28 cellular contexts compared by ENCODE assay signal in the genomic region with DNA sequence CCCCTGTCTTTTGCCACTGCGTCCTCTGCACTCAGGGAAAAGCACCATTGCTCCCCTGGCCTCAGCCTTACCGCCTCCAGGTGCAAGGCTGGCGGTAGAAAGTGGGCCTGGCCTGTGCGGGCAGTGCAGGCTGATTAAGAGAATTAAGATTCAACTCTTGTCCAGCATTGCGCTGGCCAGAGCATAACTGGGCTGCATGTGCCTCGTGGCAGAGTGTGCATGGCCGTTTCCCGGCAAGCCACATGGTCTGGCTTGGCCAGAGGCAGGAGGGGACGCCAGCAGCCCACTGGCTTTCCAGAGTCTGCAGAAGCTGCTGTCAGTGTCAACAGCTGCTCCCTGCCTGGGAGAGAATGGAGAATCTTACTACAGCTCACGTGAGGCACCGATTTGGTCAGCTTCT. TPM values are rescaled to one million over a fixed set of nuclear protein-coding genes. Genes with fewer than 3 reads are reported as not detected.
"Had no signal": no experiment of that assay in that cellular context is flagged by ENCODE, and none has a peak within 500 bp of the region (broad histone marks: within the 10 kb centered on the region; RNA-seq: fewer than 3 reads in every experiment).

No MANE protein-coding gene starts in this region.

- H3K4me1 Mint-ChIP-seq: activated CD4-positive, alpha-beta T cell treated with anti-CD3 and anti-CD28 coated beads for 36 hours; activated naive CD4-positive, alpha-beta T cell treated with anti-CD3 and anti-CD28 coated beads, Interleukin-2, amount 10 ng/mL, durations not matched to agents 7 days and 5 days; activated naive CD8-positive, alpha-beta T cell treated with anti-CD3 and anti-CD28 coated beads, Interleukin-2, amount 10 ng/mL, durations not matched to agents 7 days and 5 days; immature natural killer cell; memory B cell; natural killer cell; neural progenitor cell had no signal

- ATAC-seq: activated CD4-positive, alpha-beta T cell treated with anti-CD3 and anti-CD28 coated beads for 36 hours; gastrocnemius medialis; natural killer cell had no signal

- H3K4me1 ChIP-seq: neural progenitor cell, suprapubic skin had no signal

- H3K27ac ChIP-seq: brain microvascular endothelial cell, coronary artery, neural progenitor cell, suprapubic skin, tibial artery had no signal

- H3K4me3 Mint-ChIP-seq: activated CD4-positive, alpha-beta T cell treated with anti-CD3 and anti-CD28 coated beads for 36 hours; activated naive CD4-positive, alpha-beta T cell treated with anti-CD3 and anti-CD28 coated beads, Interleukin-2, amount 10 ng/mL, durations not matched to agents 7 days and 5 days; activated naive CD8-positive, alpha-beta T cell treated with anti-CD3 and anti-CD28 coated beads, Interleukin-2, amount 10 ng/mL, durations not matched to agents 7 days and 5 days; activated T-helper 1 cell treated with anti-CD3 and anti-CD28 coated beads, Interleukin-12 subunit alpha, Interleukin-12 subunit beta, Interleukin-2, Interleukin-4 antibody, amounts not matched to agents 30 ng/mL and 10 ng/mL and 1 ng/mL, durations not matched to agents 14 hours and 24 hours and 36 hours; immature natural killer cell; memory B cell; natural killer cell; neural progenitor cell; T-helper 2 cell treated with Interferon-gamma antibody and Interleukin-4, amounts not matched to agents 5 μg/mL and 100 μg/mL, for 36 hours had no signal

- H3K36me3 Mint-ChIP-seq: activated naive CD4-positive, alpha-beta T cell treated with anti-CD3 and anti-CD28 coated beads, Interleukin-2, amount 10 ng/mL, durations not matched to agents 7 days and 5 days; activated naive CD8-positive, alpha-beta T cell treated with anti-CD3 and anti-CD28 coated beads, Interleukin-2, amount 10 ng/mL, durations not matched to agents 7 days and 5 days; immature natural killer cell; memory B cell; natural killer cell; neural progenitor cell had no signal

- H3K4me3 ChIP-seq: coronary artery, dorsolateral prefrontal cortex, gastrocnemius medialis, neural progenitor cell, smooth muscle cell, suprapubic skin, tibial artery had no signal

- H3K9ac ChIP-seq: neural progenitor cell had no signal

- H3K36me3 ChIP-seq: brain microvascular endothelial cell, gastrocnemius medialis, neural progenitor cell, suprapubic skin, tibial artery had no signal

- H3K27ac Mint-ChIP-seq: activated CD4-positive, alpha-beta T cell treated with anti-CD3 and anti-CD28 coated beads for 36 hours; activated naive CD4-positive, alpha-beta T cell treated with anti-CD3 and anti-CD28 coated beads, Interleukin-2, amount 10 ng/mL, durations not matched to agents 7 days and 5 days; activated naive CD8-positive, alpha-beta T cell treated with anti-CD3 and anti-CD28 coated beads, Interleukin-2, amount 10 ng/mL, durations not matched to agents 7 days and 5 days; activated T-helper 1 cell treated with anti-CD3 and anti-CD28 coated beads, Interleukin-12 subunit alpha, Interleukin-12 subunit beta, Interleukin-2, Interleukin-4 antibody, amounts not matched to agents 30 ng/mL and 10 ng/mL and 1 ng/mL, durations not matched to agents 14 hours and 24 hours and 36 hours; immature natural killer cell; memory B cell; natural killer cell; neural progenitor cell; T-helper 2 cell treated with Interferon-gamma antibody and Interleukin-4, amounts not matched to agents 5 μg/mL and 100 μg/mL, for 36 hours had no signal

- H3K9me3 ChIP-seq: gastrocnemius medialis, suprapubic skin, tibial artery had no signal

- H3K4me2 ChIP-seq: neural progenitor cell, smooth muscle cell had no signal

- DNase-seq: activated CD4-positive, alpha-beta T cell treated with anti-CD3 and anti-CD28 coated beads for 36 hours; activated CD4-positive, alpha-beta T cell treated with anti-CD3 and anti-CD28 coated beads, Interleukin-2, amount 50 U/mL, for 4 hours; activated CD4-positive, CD25-positive, alpha-beta regulatory T cell; activated CD8-positive, alpha-beta memory T cell treated with anti-CD3 and anti-CD28 coated beads for 24 hours; activated effector memory CD4-positive, alpha-beta T cell treated with anti-CD3 and anti-CD28 coated beads, Interleukin-2, amount 50 U/mL, for 16 hours; activated naive CD4-positive, alpha-beta T cell treated with anti-CD3 and anti-CD28 coated beads, Interleukin-2, amount 10 ng/mL, durations not matched to agents 7 days and 5 days; activated naive CD8-positive, alpha-beta T cell treated with anti-CD3 and anti-CD28 coated beads, Interleukin-2, amount 10 ng/mL, durations not matched to agents 7 days and 5 days; activated T-cell treated with anti-CD3 and anti-CD28 coated beads, Interleukin-2, amount 50 U/mL, for 1 hour; brain microvascular endothelial cell; effector memory CD4-positive, alpha-beta T cell; erythroblast; gastrocnemius medialis; immature natural killer cell; kidney; natural killer cell; stimulated activated CD4-positive, alpha-beta T cell treated with anti-CD3 and anti-CD28 coated beads, Interleukin-15, amount 100 ng/mL, for 24 hours; stimulated activated CD4-positive, alpha-beta T cell treated with anti-CD3 and anti-CD28 coated beads, Interleukin-2, amount 100 ng/mL, for 24 hours; stimulated activated naive CD4-positive, alpha-beta T cell; T-helper 1 cell; tibial artery had no signal

- H3K27me3 ChIP-seq: gastrocnemius medialis, neural progenitor cell had no signal

- H2AFZ ChIP-seq: neural progenitor cell had no signal

RNA-seq across cellular contexts. Expression of a gene that starts 12.3 kb away (rescaled TPM):
- polyA plus RNA-seq: immature natural killer cell, smooth muscle cell had no signal
